ENCODE assay signal across 1 cellular context in the genomic region with DNA sequence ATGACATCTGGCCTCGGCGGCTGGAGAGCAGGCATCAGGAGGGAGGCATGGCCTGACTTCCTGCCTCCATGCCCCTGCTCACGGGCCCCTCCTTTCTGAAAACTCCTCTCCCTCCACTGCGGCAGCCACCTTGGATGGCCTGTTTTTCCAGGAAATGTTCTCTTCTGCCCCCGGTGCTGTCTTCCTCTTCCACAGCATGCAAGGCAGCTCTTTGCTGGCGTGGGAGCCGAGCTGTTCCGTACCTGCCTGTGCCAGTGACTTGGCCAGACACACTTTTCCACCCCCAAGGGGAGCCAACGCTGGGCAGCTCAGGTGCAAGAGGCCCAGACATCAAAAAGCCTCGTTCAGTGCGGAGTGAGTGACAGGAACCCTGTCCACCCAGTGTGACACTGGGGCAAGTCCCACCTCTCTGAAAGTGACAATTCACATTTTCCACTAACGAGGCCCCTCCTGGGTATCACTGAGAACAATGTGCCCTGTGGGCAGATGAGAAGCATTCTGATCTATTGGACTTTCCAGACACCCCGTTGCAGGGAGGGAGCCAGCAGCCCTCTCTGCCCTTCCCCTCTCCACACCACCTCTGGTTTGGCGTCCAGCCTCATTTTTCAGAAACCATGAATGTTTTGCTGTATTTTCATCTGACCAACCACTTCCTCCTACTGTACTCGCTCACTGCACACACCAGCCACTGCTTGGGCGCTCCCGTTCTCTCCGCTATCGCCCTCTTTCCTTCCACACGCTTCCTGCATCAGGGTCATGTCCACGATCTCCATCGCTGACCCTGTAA.
TF ChIP-seq lines count a peak whose summit lies in the region.

No MANE protein-coding gene starts in this region.

TF ChIP-seq in K562, 482 proteins besides CTCF, POLR2A, EP300 and RAD21 (continues in another document):
- TF ChIP-seq, protein P1, sequence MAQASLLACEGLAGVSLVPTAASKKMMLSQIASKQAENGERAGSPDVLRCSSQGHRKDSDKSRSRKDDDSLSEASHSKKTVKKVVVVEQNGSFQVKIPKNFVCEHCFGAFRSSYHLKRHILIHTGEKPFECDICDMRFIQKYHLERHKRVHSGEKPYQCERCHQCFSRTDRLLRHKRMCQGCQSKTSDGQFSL (CRISPR knock-in tag; IDR thresholded peaks at IDR 0.05) = no peak
- TF ChIP-seq, protein P1 (tag; IDR thresholded peaks at IDR 0.05) = no peak
- TF ChIP-seq KDM5B (IDR thresholded peaks at IDR 0.05; ENCODE audit: insufficient replicate concordance, low read depth, low read length) (no peak), ZNF175 (CRISPR knock-in tag; IDR thresholded peaks at IDR 0.05; ENCODE audit: low read depth) (peak; percentile 74), ZBTB17 (CRISPR knock-in tag; IDR thresholded peaks at IDR 0.05) (peak; percentile 65; the same call in 1 of the 2 replicates), C11orf30 (IDR thresholded peaks at IDR 0.05; ENCODE audit: low read depth) (no peak), RNF2 (IDR thresholded peaks at IDR 0.05) (no peak), POLR3A (IDR thresholded peaks at IDR 0.05; ENCODE audit: borderline replicate concordance, extremely low read depth, insufficient read depth, insufficient read length) (no peak), ZFP30 (CRISPR knock-in tag; IDR thresholded peaks at IDR 0.05; ENCODE audit: borderline replicate concordance) (no peak), NCOA6 (IDR thresholded peaks at IDR 0.05) (no peak), ZNF311 (CRISPR knock-in tag; IDR thresholded peaks at IDR 0.05) (0 out of 2 replicates have a peak, but pooled peaks have one; percentile 28), MCM2 (IDR thresholded peaks at IDR 0.05; ENCODE audit: low read depth) (no peak), HNRNPL (IDR thresholded peaks at IDR 0.05; ENCODE audit: low read depth, low read length) (no peak), KLF10 (CRISPR knock-in tag; IDR thresholded peaks at IDR 0.05) (no peak), SRSF3 (IDR thresholded peaks at IDR 0.05; ENCODE audit: insufficient read depth, low read length) (no peak), CHD4 (IDR thresholded peaks at IDR 0.05; ENCODE audit: insufficient read depth, insufficient replicate concordance, low read depth, low read length, poor library complexity, severe bottlenecking) (no peak), MAFG (tag; conservative IDR thresholded peaks at IDR 0.05) (no peak), ZKSCAN3 (CRISPR knock-in tag; IDR thresholded peaks at IDR 0.05) (no peak), CXXC5 (CRISPR knock-in tag; IDR thresholded peaks at IDR 0.05) (0 out of 2 replicates have a peak, but pooled peaks have one; percentile 31), TFAM (CRISPR knock-in tag; conservative IDR thresholded peaks at IDR 0.05) (no peak), FOSL1 (tag; conservative IDR thresholded peaks at IDR 0.05) (no peak), ZNF77 (CRISPR knock-in tag; IDR thresholded peaks at IDR 0.05) (no peak), ZNF124 (CRISPR knock-in tag; IDR thresholded peaks at IDR 0.05) (no peak), GATAD2A (IDR thresholded peaks at IDR 0.05) (no peak), SPI1 (IDR thresholded peaks at IDR 0.05; ENCODE audit: borderline replicate concordance, low read depth, low read length) (0 out of 2 replicates have a peak, but pooled peaks have one; percentile 3), PTBP1 (IDR thresholded peaks at IDR 0.05; ENCODE audit: low read depth, low read length) (no peak), SMAD3 (CRISPR knock-in tag; conservative IDR thresholded peaks at IDR 0.05) (0 out of 2 replicates have a peak, but pooled peaks have one; percentile 11), GTF2E2 (tag; IDR thresholded peaks at IDR 0.05) (no peak), ERF (CRISPR knock-in tag; IDR thresholded peaks at IDR 0.05) (no peak), DMBX1 (CRISPR knock-in tag; IDR thresholded peaks at IDR 0.05; ENCODE audit: borderline replicate concordance) (0 out of 2 replicates have a peak, but pooled peaks have one; percentile 28), GABPA (tag; conservative IDR thresholded peaks at IDR 0.05; ENCODE audit: low read depth) (peak; percentile 43; the same call in 1 of the 2 replicates), NFIX (CRISPR knock-in tag; IDR thresholded peaks at IDR 0.05; ENCODE audit: low read depth) (no peak), NRF1 (conservative IDR thresholded peaks at IDR 0.05 in 1 of 2, IDR thresholded peaks at IDR 0.05 in 1 of 2) (no peak), FUS (optimal IDR thresholded peaks at IDR 0.05; ENCODE audit: low read depth, low read length) (no peak), ZZZ3 (IDR thresholded peaks at IDR 0.05) (no peak), KAT8 (IDR thresholded peaks at IDR 0.05; ENCODE audit: low read depth) (no peak), ETV5 (CRISPR knock-in tag; IDR thresholded peaks at IDR 0.05; ENCODE audit: low read depth) (no peak)
- TF ChIP-seq, protein P2, sequence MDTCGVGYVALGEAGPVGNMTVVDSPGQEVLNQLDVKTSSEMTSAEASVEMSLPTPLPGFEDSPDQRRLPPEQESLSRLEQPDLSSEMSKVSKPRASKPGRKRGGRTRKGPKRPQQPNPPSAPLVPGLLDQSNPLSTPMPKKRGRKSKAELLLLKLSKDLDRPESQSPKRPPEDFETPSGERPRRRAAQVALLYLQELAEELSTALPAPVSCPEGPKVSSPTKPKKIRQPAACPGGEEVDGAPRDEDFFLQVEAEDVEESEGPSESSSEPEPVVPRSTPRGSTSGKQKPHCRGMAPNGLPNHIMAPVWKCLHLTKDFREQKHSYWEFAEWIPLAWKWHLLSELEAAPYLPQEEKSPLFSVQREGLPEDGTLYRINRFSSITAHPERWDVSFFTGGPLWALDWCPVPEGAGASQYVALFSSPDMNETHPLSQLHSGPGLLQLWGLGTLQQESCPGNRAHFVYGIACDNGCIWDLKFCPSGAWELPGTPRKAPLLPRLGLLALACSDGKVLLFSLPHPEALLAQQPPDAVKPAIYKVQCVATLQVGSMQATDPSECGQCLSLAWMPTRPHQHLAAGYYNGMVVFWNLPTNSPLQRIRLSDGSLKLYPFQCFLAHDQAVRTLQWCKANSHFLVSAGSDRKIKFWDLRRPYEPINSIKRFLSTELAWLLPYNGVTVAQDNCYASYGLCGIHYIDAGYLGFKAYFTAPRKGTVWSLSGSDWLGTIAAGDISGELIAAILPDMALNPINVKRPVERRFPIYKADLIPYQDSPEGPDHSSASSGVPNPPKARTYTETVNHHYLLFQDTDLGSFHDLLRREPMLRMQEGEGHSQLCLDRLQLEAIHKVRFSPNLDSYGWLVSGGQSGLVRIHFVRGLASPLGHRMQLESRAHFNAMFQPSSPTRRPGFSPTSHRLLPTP (IDR thresholded peaks at IDR 0.05; ENCODE audit: borderline replicate concordance, extremely low read depth, insufficient read length) = no peak
- TF ChIP-seq, protein P3, sequence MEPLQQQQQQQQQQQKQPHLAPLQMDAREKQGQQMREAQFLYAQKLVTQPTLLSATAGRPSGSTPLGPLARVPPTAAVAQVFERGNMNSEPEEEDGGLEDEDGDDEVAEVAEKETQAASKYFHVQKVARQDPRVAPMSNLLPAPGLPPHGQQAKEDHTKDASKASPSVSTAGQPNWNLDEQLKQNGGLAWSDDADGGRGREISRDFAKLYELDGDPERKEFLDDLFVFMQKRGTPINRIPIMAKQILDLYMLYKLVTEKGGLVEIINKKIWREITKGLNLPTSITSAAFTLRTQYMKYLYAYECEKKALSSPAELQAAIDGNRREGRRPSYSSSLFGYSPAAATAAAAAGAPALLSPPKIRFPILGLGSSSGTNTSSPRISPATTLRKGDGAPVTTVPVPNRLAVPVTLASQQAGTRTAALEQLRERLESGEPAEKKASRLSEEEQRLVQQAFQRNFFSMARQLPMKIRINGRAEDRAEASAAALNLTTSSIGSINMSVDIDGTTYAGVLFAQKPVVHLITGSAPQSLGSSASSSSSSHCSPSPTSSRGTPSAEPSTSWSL (CRISPR knock-in tag; IDR thresholded peaks at IDR 0.05; ENCODE audit: borderline replicate concordance) = peak; percentile 55; the same call in 1 of the 2 replicates
- TF ChIP-seq, protein P4, sequence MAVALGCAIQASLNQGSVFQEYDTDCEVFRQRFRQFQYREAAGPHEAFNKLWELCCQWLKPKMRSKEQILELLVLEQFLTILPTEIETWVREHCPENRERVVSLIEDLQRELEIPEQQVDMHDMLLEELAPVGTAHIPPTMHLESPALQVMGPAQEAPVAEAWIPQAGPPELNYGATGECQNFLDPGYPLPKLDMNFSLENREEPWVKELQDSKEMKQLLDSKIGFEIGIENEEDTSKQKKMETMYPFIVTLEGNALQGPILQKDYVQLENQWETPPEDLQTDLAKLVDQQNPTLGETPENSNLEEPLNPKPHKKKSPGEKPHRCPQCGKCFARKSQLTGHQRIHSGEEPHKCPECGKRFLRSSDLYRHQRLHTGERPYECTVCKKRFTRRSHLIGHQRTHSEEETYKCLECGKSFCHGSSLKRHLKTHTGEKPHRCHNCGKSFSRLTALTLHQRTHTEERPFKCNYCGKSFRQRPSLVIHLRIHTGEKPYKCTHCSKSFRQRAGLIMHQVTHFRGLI (CRISPR knock-in tag; IDR thresholded peaks at IDR 0.05) = no peak
- TF ChIP-seq, protein P5, sequence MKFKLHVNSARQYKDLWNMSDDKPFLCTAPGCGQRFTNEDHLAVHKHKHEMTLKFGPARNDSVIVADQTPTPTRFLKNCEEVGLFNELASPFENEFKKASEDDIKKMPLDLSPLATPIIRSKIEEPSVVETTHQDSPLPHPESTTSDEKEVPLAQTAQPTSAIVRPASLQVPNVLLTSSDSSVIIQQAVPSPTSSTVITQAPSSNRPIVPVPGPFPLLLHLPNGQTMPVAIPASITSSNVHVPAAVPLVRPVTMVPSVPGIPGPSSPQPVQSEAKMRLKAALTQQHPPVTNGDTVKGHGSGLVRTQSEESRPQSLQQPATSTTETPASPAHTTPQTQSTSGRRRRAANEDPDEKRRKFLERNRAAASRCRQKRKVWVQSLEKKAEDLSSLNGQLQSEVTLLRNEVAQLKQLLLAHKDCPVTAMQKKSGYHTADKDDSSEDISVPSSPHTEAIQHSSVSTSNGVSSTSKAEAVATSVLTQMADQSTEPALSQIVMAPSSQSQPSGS (CRISPR knock-in tag; IDR thresholded peaks at IDR 0.05) = no peak
- TF ChIP-seq, protein P6, sequence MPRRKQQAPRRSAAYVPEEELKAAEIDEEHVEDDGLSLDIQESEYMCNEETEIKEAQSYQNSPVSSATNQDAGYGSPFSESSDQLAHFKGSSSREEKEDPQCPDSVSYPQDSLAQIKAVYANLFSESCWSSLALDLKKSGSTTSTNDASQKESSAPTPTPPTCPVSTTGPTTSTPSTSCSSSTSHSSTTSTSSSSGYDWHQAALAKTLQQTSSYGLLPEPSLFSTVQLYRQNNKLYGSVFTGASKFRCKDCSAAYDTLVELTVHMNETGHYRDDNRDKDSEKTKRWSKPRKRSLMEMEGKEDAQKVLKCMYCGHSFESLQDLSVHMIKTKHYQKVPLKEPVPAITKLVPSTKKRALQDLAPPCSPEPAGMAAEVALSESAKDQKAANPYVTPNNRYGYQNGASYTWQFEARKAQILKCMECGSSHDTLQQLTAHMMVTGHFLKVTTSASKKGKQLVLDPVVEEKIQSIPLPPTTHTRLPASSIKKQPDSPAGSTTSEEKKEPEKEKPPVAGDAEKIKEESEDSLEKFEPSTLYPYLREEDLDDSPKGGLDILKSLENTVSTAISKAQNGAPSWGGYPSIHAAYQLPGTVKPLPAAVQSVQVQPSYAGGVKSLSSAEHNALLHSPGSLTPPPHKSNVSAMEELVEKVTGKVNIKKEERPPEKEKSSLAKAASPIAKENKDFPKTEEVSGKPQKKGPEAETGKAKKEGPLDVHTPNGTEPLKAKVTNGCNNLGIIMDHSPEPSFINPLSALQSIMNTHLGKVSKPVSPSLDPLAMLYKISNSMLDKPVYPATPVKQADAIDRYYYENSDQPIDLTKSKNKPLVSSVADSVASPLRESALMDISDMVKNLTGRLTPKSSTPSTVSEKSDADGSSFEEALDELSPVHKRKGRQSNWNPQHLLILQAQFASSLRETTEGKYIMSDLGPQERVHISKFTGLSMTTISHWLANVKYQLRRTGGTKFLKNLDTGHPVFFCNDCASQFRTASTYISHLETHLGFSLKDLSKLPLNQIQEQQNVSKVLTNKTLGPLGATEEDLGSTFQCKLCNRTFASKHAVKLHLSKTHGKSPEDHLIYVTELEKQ (CRISPR knock-in tag; IDR thresholded peaks at IDR 0.05) = no peak
- TF ChIP-seq, protein P7, sequence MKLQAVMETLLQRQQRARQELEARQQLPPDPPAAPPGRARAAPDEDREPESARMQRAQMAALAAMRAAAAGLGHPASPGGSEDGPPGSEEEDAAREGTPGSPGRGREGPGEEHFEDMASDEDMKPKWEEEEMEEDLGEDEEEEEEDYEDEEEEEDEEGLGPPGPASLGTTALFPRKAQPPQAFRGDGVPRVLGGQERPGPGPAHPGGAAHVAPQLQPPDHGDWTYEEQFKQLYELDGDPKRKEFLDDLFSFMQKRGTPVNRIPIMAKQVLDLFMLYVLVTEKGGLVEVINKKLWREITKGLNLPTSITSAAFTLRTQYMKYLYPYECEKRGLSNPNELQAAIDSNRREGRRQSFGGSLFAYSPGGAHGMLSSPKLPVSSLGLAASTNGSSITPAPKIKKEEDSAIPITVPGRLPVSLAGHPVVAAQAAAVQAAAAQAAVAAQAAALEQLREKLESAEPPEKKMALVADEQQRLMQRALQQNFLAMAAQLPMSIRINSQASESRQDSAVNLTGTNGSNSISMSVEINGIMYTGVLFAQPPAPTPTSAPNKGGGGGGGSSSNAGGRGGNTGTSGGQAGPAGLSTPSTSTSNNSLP (IDR thresholded peaks at IDR 0.05; ENCODE audit: borderline replicate concordance, low read depth, low read length) = no peak
- TF ChIP-seq, protein P8, sequence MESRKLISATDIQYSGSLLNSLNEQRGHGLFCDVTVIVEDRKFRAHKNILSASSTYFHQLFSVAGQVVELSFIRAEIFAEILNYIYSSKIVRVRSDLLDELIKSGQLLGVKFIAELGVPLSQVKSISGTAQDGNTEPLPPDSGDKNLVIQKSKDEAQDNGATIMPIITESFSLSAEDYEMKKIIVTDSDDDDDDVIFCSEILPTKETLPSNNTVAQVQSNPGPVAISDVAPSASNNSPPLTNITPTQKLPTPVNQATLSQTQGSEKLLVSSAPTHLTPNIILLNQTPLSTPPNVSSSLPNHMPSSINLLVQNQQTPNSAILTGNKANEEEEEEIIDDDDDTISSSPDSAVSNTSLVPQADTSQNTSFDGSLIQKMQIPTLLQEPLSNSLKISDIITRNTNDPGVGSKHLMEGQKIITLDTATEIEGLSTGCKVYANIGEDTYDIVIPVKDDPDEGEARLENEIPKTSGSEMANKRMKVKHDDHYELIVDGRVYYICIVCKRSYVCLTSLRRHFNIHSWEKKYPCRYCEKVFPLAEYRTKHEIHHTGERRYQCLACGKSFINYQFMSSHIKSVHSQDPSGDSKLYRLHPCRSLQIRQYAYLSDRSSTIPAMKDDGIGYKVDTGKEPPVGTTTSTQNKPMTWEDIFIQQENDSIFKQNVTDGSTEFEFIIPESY (CRISPR knock-in tag; IDR thresholded peaks at IDR 0.05) = 0 out of 2 replicates have a peak, but pooled peaks have one; percentile 23
- TF ChIP-seq, protein P9, sequence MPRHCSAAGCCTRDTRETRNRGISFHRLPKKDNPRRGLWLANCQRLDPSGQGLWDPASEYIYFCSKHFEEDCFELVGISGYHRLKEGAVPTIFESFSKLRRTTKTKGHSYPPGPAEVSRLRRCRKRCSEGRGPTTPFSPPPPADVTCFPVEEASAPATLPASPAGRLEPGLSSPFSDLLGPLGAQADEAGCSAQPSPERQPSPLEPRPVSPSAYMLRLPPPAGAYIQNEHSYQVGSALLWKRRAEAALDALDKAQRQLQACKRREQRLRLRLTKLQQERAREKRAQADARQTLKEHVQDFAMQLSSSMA (CRISPR knock-in tag; IDR thresholded peaks at IDR 0.05) = no peak
